ENCODE assay signal across 1 cellular context in the genomic region with DNA sequence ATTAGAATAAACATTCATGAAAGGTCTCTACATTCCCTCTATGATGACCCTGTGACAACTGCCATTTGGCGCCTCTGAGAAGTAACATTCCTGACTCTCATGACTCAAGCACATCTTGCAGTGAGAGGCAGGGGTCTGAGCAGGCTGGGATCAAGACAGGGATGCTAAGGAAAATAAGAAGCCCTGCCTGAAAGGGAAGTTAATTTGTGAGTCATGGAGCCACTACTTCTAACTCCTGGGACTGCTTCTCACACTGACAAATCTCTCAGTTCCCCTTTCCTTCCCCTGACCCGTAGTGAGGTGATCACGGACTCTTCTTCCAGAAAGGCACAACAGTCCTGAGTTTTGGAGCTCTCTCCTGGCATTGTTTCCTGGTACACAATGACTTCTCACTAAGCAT.
TF ChIP-seq lines count a peak whose summit lies in the region.

No MANE protein-coding gene starts in this region.

TF ChIP-seq in GM23338, 12 proteins besides CTCF, POLR2A, EP300 and RAD21 (continued from another document):
- TF ChIP-seq ZNF462 (CRISPR knock-in tag; IDR thresholded peaks at IDR 0.05) (no peak), EZH2 (IDR thresholded peaks at IDR 0.05; ENCODE audit: low read depth, unreplicated experiment) (no peak), JUNB (IDR thresholded peaks at IDR 0.05; ENCODE audit: unreplicated experiment) (no peak), NANOG (IDR thresholded peaks at IDR 0.05; ENCODE audit: borderline replicate concordance) (no peak), ETS1 (IDR thresholded peaks at IDR 0.05) (no peak), ZNF331 (CRISPR knock-in tag; IDR thresholded peaks at IDR 0.05; ENCODE audit: low read depth) (no peak), ZNF114 (CRISPR knock-in tag; IDR thresholded peaks at IDR 0.05) (no peak), EZH2phosphoT487 (IDR thresholded peaks at IDR 0.05; ENCODE audit: unreplicated experiment) (no peak), POLR2AphosphoS5 (IDR thresholded peaks at IDR 0.05; ENCODE audit: low read depth) (no peak), CREB1 (CRISPR knock-in tag; IDR thresholded peaks at IDR 0.05; ENCODE audit: low read depth) (no peak), REST (IDR thresholded peaks at IDR 0.05; ENCODE audit: unreplicated experiment) (no peak)
